ENCODE assay signal across 31 cellular contexts in genomic region chr11:1211838-1212237, GRCh38. TPM values are rescaled to one million over a fixed set of nuclear protein-coding genes. Genes with fewer than 3 reads are reported as not detected.
"Had no signal": no experiment of that assay in that cellular context is flagged by ENCODE, and none has a peak within 500 bp of the region (broad histone marks: within the 10 kb centered on the region; RNA-seq: fewer than 3 reads in every experiment).

No MANE protein-coding gene starts in this region.

- H3K4me1 ChIP-seq: suprapubic skin, testis, thyroid gland, tibial artery, tibial nerve, transverse colon, upper lobe of left lung, upper lobe of right lung, uterus, vagina had no signal

- H3K36me3 ChIP-seq: stomach, suprapubic skin, thoracic aorta, thyroid gland, tibial nerve, transverse colon, upper lobe of left lung, upper lobe of right lung, uterus, vagina had no signal

- DNase-seq: stimulated activated CD4-positive, alpha-beta T cell treated with anti-CD3 and anti-CD28 coated beads, Interleukin-2, amount 100 ng/mL, for 48 hours; stimulated activated CD4-positive, alpha-beta T cell treated with anti-CD3 and anti-CD28 coated beads, Interleukin-4, amount 100 ng/mL, for 1 hour; stimulated activated CD4-positive, alpha-beta T cell treated with anti-CD3 and anti-CD28 coated beads, Interleukin-4, amount 100 ng/mL, for 24 hours; stimulated activated CD4-positive, alpha-beta T cell treated with anti-CD3 and anti-CD28 coated beads, Interleukin-4, amount 100 ng/mL, for 4 hours; stimulated activated CD8-positive, alpha-beta memory T cell treated with anti-CD3 and anti-CD28 coated beads, Interleukin-4, amount 100 ng/mL, for 48 hours; stimulated activated naive B cell treated with anti-CD40 and anti-IgM and Interleukin-4, amounts not matched to agents 10 μg/mL and 1 μg/mL and 100 μg/mL, for 72 hours; stimulated activated naive CD4-positive, alpha-beta T cell; stimulated activated naive CD4-positive, alpha-beta T cell treated with Interleukin-2 at 50 U/mL for 16 hours; stimulated activated naive CD8-positive, alpha-beta T cell treated with anti-CD3 and anti-CD28 coated beads, Interleukin-15, amount 100 ng/mL, for 72 hours; stimulated activated naive CD8-positive, alpha-beta T cell treated with anti-CD3 and anti-CD28 coated beads, Interleukin-15, Interleukin-2, amounts not matched to agents 100 U/mL and 50 U/mL, for 24 hours; stomach; substantia nigra; testis; thyroid gland; tibial artery; transverse colon; trophoblast cell; upper lobe of left lung; upper lobe of right lung; uterus had no signal

- H3K4me3 ChIP-seq: stomach, suprapubic skin, testis, thoracic aorta, thyroid gland, tibial artery, tibial nerve, transverse colon, upper lobe of left lung, upper lobe of right lung, uterus, vagina had no signal

- ATAC-seq: stimulated activated effector memory CD8-positive, alpha-beta T cell treated with anti-CD3 and anti-CD28 coated beads, Interleukin-12 subunit alpha, Interleukin-12 subunit beta, amount 100 ng/mL, for 72 hours; stimulated activated memory B cell treated with anti-CD40 and anti-IgM and Interleukin-4, amounts not matched to agents 10 μg/mL and 1 μg/mL and 100 μg/mL, for 72 hours; stimulated activated naive B cell treated with anti-CD40 and anti-IgM and Interleukin-4, amounts not matched to agents 10 μg/mL and 1 μg/mL and 100 μg/mL, for 72 hours; stimulated activated naive CD8-positive, alpha-beta T cell treated with anti-CD3 and anti-CD28 coated beads, Interleukin-15, amount 100 ng/mL, for 72 hours; stimulated activated naive CD8-positive, alpha-beta T cell treated with anti-CD3 and anti-CD28 coated beads, Interleukin-15, Interleukin-2, amounts not matched to agents 100 U/mL and 50 U/mL, for 24 hours; upper lobe of right lung had no signal

- H3K27ac ChIP-seq: stomach, suprapubic skin, testis, thoracic aorta, thyroid gland, tibial artery, tibial nerve, transverse colon, upper lobe of left lung, upper lobe of right lung, uterus, vagina had no signal

- H3K9me3 ChIP-seq: testis, thyroid gland, vagina had no signal

- H3K27me3 ChIP-seq: testis, thyroid gland, tibial nerve, transverse colon, upper lobe of left lung, upper lobe of right lung, uterus, vagina had no signal

- FAIRE-seq: urothelium cell line had no signal

RNA-seq across cellular contexts. Expression of gene MUC5B, which starts 11.0 kb away (rescaled TPM):
- total RNA-seq: subcutaneous adipose tissue, temporal lobe, thoracic aorta, thyroid gland, ureter, urinary bladder had no signal
- polyA plus RNA-seq: urinary bladder had no signal

RNA-seq across cellular contexts. Expression of gene MUC5AC, which starts 54.1 kb away (rescaled TPM):
- total RNA-seq: subcutaneous adipose tissue, suprapubic skin, thyroid gland, tibial nerve, transverse colon, upper lobe of right lung, ureter, urinary bladder, vagina had no signal
- polyA plus RNA-seq: urinary bladder had no signal
